ENCODE assay signal across 8 cellular contexts in genomic region chr10:3666525-3667302, GRCh38.
DNase-seq lines count a peak whose midpoint lies in the region; ATAC-seq and TF ChIP-seq lines count a peak whose summit lies in the region.

No MANE protein-coding gene starts in this region.

- H3K27me3 ChIP-seq in spleen (replicated peaks in 1 of 7): no peaks in the 10 kb centered on the region

- H3K36me3 ChIP-seq in spleen: no peaks in the 10 kb centered on the region

- peak overlapping the region; percentile 62 for H3K27ac Mint-ChIP-seq in T-helper 1 cell treated with Interleukin-12 subunit alpha and Interleukin-12 subunit beta and Interleukin-4 antibody, amounts not matched to agents 30 μg/mL and 1 μg/mL, for 36 hours

- intact Hi-C loops in spleen (cut with DNase I; ENCODE audit: low total_unique reads): no loop called here

- WGBS in spleen, 5 donors: 28 to 52% (median 41%) methylated on average over 14 of the region's 14 CpGs

- DNase-seq in COLO668 (lab: John Stamatoyannopoulos, UW; ENCODE audit: unreplicated experiment) (peak; percentile 55), spleen (peak; percentile 90), HPDE6-E6E7 (ENCODE audit: extremely low spot score) (no peak), DMS 273 (lab: John Stamatoyannopoulos, UW; ENCODE audit: unreplicated experiment) (no peak)
- peak; percentile 54 for DNase-seq in activated naive CD4-positive, alpha-beta T cell treated with anti-CD3 and anti-CD28 coated beads, Interleukin-2, amount 50 U/mL, for 16 hours

- peaks cover 0 to 52% (median 23%) of the 10 kb centered on the region in 6 donors for H3K4me1 ChIP-seq in spleen

- H3K4me3 ChIP-seq in spleen: peak overlapping the region in 1 of 8 donors; percentile 58

- H3K9me3 Mint-ChIP-seq in T-helper 1 cell treated with Interleukin-12 subunit alpha and Interleukin-12 subunit beta and Interleukin-4 antibody, amounts not matched to agents 30 μg/mL and 1 μg/mL, for 36 hours: no peaks in the 10 kb centered on the region

- peak overlapping the region in 7 of 8 donors; percentile 81 to 92 (median 89) for H3K27ac ChIP-seq in spleen

- no peaks in the 10 kb centered on the region for H3K36me3 Mint-ChIP-seq in T-helper 1 cell treated with Interleukin-12 subunit alpha and Interleukin-12 subunit beta and Interleukin-4 antibody, amounts not matched to agents 30 μg/mL and 1 μg/mL, for 36 hours (ENCODE audit: low read depth)

- H3K4me3 Mint-ChIP-seq in T-helper 1 cell treated with Interleukin-12 subunit alpha and Interleukin-12 subunit beta and Interleukin-4 antibody, amounts not matched to agents 30 μg/mL and 1 μg/mL, for 36 hours: peak overlapping the region; percentile 54

- H3K4me1 Mint-ChIP-seq in T-helper 1 cell treated with Interleukin-12 subunit alpha and Interleukin-12 subunit beta and Interleukin-4 antibody, amounts not matched to agents 30 μg/mL and 1 μg/mL, for 36 hours (ENCODE audit: low read depth): peaks cover 32% of the 10 kb centered on the region

- H3K9me3 ChIP-seq in spleen: no peaks in the 10 kb centered on the region

- no peak for TF ChIP-seq CTCF in spleen (IDR thresholded peaks at IDR 0.05 in 8 of 11, conservative IDR thresholded peaks at IDR 0.05 in 3 of 11)

- ATAC-seq in HG02763 (IDR thresholded peaks at IDR 0.05; ENCODE audit: unreplicated experiment): no peak
- no peak for ATAC-seq in HG02870 (IDR thresholded peaks at IDR 0.05; ENCODE audit: unreplicated experiment)

- TF ChIP-seq POLR2A in spleen (IDR thresholded peaks at IDR 0.05): no peak

- H3K27me3 Mint-ChIP-seq in T-helper 1 cell treated with Interleukin-12 subunit alpha and Interleukin-12 subunit beta and Interleukin-4 antibody, amounts not matched to agents 30 μg/mL and 1 μg/mL, for 36 hours (ENCODE audit: low read depth): no peaks in the 10 kb centered on the region

Comparison
In these comparisons a context has a peak if more than half of its experiments do, and no peak if none do; other contexts are left out.
1. DNase-seq: peak in COLO668 (single experiment), activated naive CD4-positive, alpha-beta T cell treated with anti-CD3 and anti-CD28 coated beads, Interleukin-2, amount 50 U/mL, for 16 hours (single experiment) and spleen (single experiment); none in HPDE6-E6E7 (single experiment) and DMS 273 (single experiment).